9 cellular contexts compared by ENCODE assay signal in genomic region chr17:41521574-41522261, GRCh38. TPM values are rescaled to one million over a fixed set of nuclear protein-coding genes. Genes with fewer than 3 reads are reported as not detected.
DNase-seq lines count a peak whose midpoint lies in the region; ATAC-seq and TF ChIP-seq lines count a peak whose summit lies in the region.
"Had no signal": no experiment of that assay in that cellular context is flagged by ENCODE, and none has a peak within 500 bp of the region (broad histone marks: within the 10 kb centered on the region; RNA-seq: fewer than 3 reads in every experiment).

No MANE protein-coding gene starts in this region.

- peaks cover under 1% of the 10 kb centered on the region; the same call in 1 of the 2 replicates for H3K79me2 ChIP-seq in H9 (ENCODE audit: insufficient read depth, low read length)

- no CpG with 5 or more reads among the region's 6 CpGs for WGBS in H9 (ENCODE audit: extremely low coverage, insufficient read length, low lambda C conversion rate)

- no peak overlapping the region for H4K5ac ChIP-seq in H9 (ENCODE audit: insufficient read length, low read depth, low read length)

- H3K4me1 ChIP-seq in H9 (ENCODE audit: insufficient read depth, low read length) (no peaks in the 10 kb centered on the region; the same call in 1 of the 2 replicates), BE2C (peaks cover 56% of the 10 kb centered on the region)
- H3K4me1 ChIP-seq: adrenal gland had no signal

- H3K27ac Mint-ChIP-seq in H9: peak overlapping the region; percentile 36 to 89 (median 83); a peak in 4 of 7 replicates

- no peaks in the 10 kb centered on the region; the same call in 1 of the 2 replicates for H3K27me3 Mint-ChIP-seq in H9 (ENCODE audit: low read depth)

- no peak overlapping the region for H3K4ac ChIP-seq in H9 (ENCODE audit: low read depth, low read length)

- no peak overlapping the region for H2BK15ac ChIP-seq in H9 (ENCODE audit: low read depth, low read length)

- no peak overlapping the region for H2BK120ac ChIP-seq in H9 (ENCODE audit: low read depth, low read length, poor library complexity, severe bottlenecking)

- H3K4me3 ChIP-seq in BE2C (ENCODE audit: low read depth, low read length): no peak overlapping the region
- H3K4me3 ChIP-seq: adrenal gland had no signal

- H3T11ph ChIP-seq in H9 (ENCODE audit: low read length): no peak overlapping the region

- H3K27ac ChIP-seq in H9 (ENCODE audit: insufficient read length, low read depth, low read length): no peak overlapping the region
- H3K27ac ChIP-seq: adrenal gland had no signal

- H3K79me1 ChIP-seq in H9 (ENCODE audit: insufficient read depth, low read depth, low read length, poor library complexity, severe bottlenecking): no peaks in the 10 kb centered on the region

- H4K20me1 ChIP-seq in H9 (ENCODE audit: control insufficient read depth, insufficient read depth, insufficient read length): no peaks in the 10 kb centered on the region

- no peak overlapping the region for H3K56ac ChIP-seq in H9 (ENCODE audit: insufficient read length, low read depth, low read length)

- no peak overlapping the region for H2AFZ ChIP-seq in H9 (ENCODE audit: low read length)

- ATAC-seq in SK-N-SH treated with all-trans-retinoic acid at 6 μM for 48 hours: peak; percentile 70

- H3K9me3 Mint-ChIP-seq in H9: no peaks in the 10 kb centered on the region; a peak in 1 of 5 replicates

- H3K27me3 ChIP-seq in H9 (ENCODE audit: insufficient read depth, low read length) (no peaks in the 10 kb centered on the region), BE2C (no peaks in the 10 kb centered on the region)

- no peak overlapping the region for H3K9ac ChIP-seq in H9 (ENCODE audit: extremely low read depth, insufficient read length, low read length)

- DNase-seq in H9 (peak; percentile 76), foreskin melanocyte (peak; percentile 24), stromal cell of bone marrow (ENCODE audit: low read depth) (peak; percentile 52), midbrain (lab: John Stamatoyannopoulos, UW) (no peak), BE2C (no peak), GF-D8 (lab: John Stamatoyannopoulos, UW) (no peak)
- DNase-seq in activated T-cell treated with anti-CD3 and anti-CD28 coated beads, Interleukin-2, amount 50 U/mL, for 1 hour: no peak
- DNase-seq: adrenal gland had no signal

- no peak overlapping the region for H2BK5ac ChIP-seq in H9 (ENCODE audit: insufficient read length, low read length)

- H2BK12ac ChIP-seq in H9 (ENCODE audit: insufficient read length, low read depth, low read length): no peak overlapping the region

- no peaks in the 10 kb centered on the region for H3K9me3 ChIP-seq in H9 (ENCODE audit: control insufficient read depth, low read depth, low read length)
- no peaks in the 10 kb centered on the region for H3K9me3 ChIP-seq in BE2C
- H3K9me3 ChIP-seq: adrenal gland had no signal

- H3K23me2 ChIP-seq in H9 (ENCODE audit: insufficient read length, low read depth, low read length, poor library complexity, severe bottlenecking): peaks cover under 1% of the 10 kb centered on the region

- H3K18ac ChIP-seq in H9 (ENCODE audit: insufficient read length, low read depth, low read length): no peak overlapping the region

- TF ChIP-seq CTCF in H9 (conservative IDR thresholded peaks at IDR 0.05) (no peak), BE2C (IDR thresholded peaks at IDR 0.05; ENCODE audit: low read depth, low read length) (no peak)

- H4K91ac ChIP-seq in H9 (ENCODE audit: insufficient read length, low read depth, low read length): no peak overlapping the region

- H3K4me3 Mint-ChIP-seq in H9: no peak overlapping the region

- H3K4me1 Mint-ChIP-seq in H9: peaks cover 28 to 41% of the 10 kb centered on the region in 2 experiments

- H4K8ac ChIP-seq in H9 (replicated peaks; ENCODE audit: insufficient read length, low read depth, low read length): no peak overlapping the region

- no peaks in the 10 kb centered on the region for H3K36me3 ChIP-seq in BE2C
- H3K36me3 ChIP-seq: adrenal gland had no signal

- no peak overlapping the region for H2AK5ac ChIP-seq in H9 (ENCODE audit: insufficient read length, low read length)

- no peak overlapping the region for H3K23ac ChIP-seq in H9 (ENCODE audit: insufficient read length, low read depth, low read length)

- H3K4me2 ChIP-seq in H9 (ENCODE audit: insufficient read depth, insufficient read length, low read length): no peak overlapping the region

- H3K36me3 Mint-ChIP-seq in H9 (ENCODE audit: insufficient read depth in 1 of 3, low read depth in 3 of 3): peaks cover 21 to 38% (median 33%) of the 10 kb centered on the region in 3 experiments; a peak in 6 of 7 replicates

- no peak overlapping the region for H3K14ac ChIP-seq in H9 (ENCODE audit: insufficient read depth, low read length)

- H2BK20ac ChIP-seq in H9 (ENCODE audit: low read depth, low read length, poor library complexity, severe bottlenecking): no peak overlapping the region

TF ChIP-seq in SK-N-SH treated with all-trans-retinoic acid at 6 μM for 48 hours, 23 proteins besides CTCF, POLR2A, EP300 and RAD21:
- TF ChIP-seq ZFP3 (CRISPR knock-in tag; IDR thresholded peaks at IDR 0.05) (no peak), POU6F1 (CRISPR knock-in tag; IDR thresholded peaks at IDR 0.05; ENCODE audit: borderline replicate concordance, low read depth) (no peak), CSRNP3 (CRISPR knock-in tag; IDR thresholded peaks at IDR 0.05) (no peak), ZNF565 (CRISPR knock-in tag; conservative IDR thresholded peaks at IDR 0.05; ENCODE audit: low read depth) (no peak), TOX (CRISPR knock-in tag; IDR thresholded peaks at IDR 0.05; ENCODE audit: borderline replicate concordance) (no peak), RARB (CRISPR knock-in tag; IDR thresholded peaks at IDR 0.05) (no peak)

RNA-seq across cellular contexts. Expression of gene KRT15, which starts 3.0 kb away (rescaled TPM):
- total RNA-seq in H9 (2021): 0.35 and 0.87 TPM in 2 replicates
- not detected for polyA plus RNA-seq in BE2C (2012; ENCODE audit: insufficient read depth, insufficient read length, low read depth)

RNA-seq across cellular contexts. Expression of gene KRT19, which starts 6.4 kb away (rescaled TPM):
- 134 and 143 TPM in 2 replicates for total RNA-seq in H9 (2021)
- 23.0 TPM for polyA plus RNA-seq in BE2C (2012; ENCODE audit: insufficient read depth, insufficient read length, low read depth)

RNA-seq across cellular contexts. Expression of gene KRT13, which starts 16.3 kb away (rescaled TPM):
- not detected in 2 replicates for total RNA-seq in H9 (2021)
- not detected for polyA plus RNA-seq in BE2C (2012; ENCODE audit: insufficient read depth, insufficient read length, low read depth)

RNA-seq across cellular contexts. Expression of gene KRT36, which starts 32.0 kb away (rescaled TPM):
- total RNA-seq in H9 (2021): not detected in 2 replicates
- polyA plus RNA-seq in BE2C (2012; ENCODE audit: insufficient read depth, insufficient read length, low read depth): not detected
- polyA plus RNA-seq: adrenal gland had no signal

RNA-seq across cellular contexts. Expression of gene KRT35, which starts 40.8 kb away (rescaled TPM):
- total RNA-seq in H9 (2021): not detected in 2 replicates
- polyA plus RNA-seq in BE2C (2012; ENCODE audit: insufficient read depth, insufficient read length, low read depth): not detected
- total RNA-seq: adrenal gland had no signal
- polyA plus RNA-seq: adrenal gland had no signal

Comparison
In these comparisons a context has a peak if more than half of its experiments do, and no peak if none do; other contexts are left out.
1. DNase-seq: peak in H9 (single experiment), foreskin melanocyte (single experiment) and stromal cell of bone marrow (single experiment); none in activated T-cell treated with anti-CD3 and anti-CD28 coated beads, Interleukin-2, amount 50 U/mL, for 1 hour (single experiment), midbrain (single experiment), BE2C (single experiment) and GF-D8 (single experiment).